ENCODE assay signal across 28 cellular contexts in genomic region chr19:30788105-30788765, GRCh38.
"Had no signal": no experiment of that assay in that cellular context is flagged by ENCODE, and none has a peak within 500 bp of the region (broad histone marks: within the 10 kb centered on the region; RNA-seq: fewer than 3 reads in every experiment).

No MANE protein-coding gene starts in this region.

- H3K4me1 Mint-ChIP-seq: activated CD4-positive, alpha-beta T cell treated with anti-CD3 and anti-CD28 coated beads for 36 hours; memory B cell; naive thymus-derived CD8-positive, alpha-beta T cell; neural crest cell had no signal

- H3K27me3 Mint-ChIP-seq: memory B cell had no signal

- H3K27ac ChIP-seq: gastroesophageal sphincter, hepatocyte, skin epidermis, testis, transverse colon had no signal

- H3K4me2 ChIP-seq: hepatocyte had no signal

- H3K36me3 ChIP-seq: gastroesophageal sphincter, transverse colon, uterus had no signal

- H3K4me3 Mint-ChIP-seq: activated CD4-positive, alpha-beta T cell treated with anti-CD3 and anti-CD28 coated beads for 36 hours; activated naive CD8-positive, alpha-beta T cell; memory B cell; naive thymus-derived CD8-positive, alpha-beta T cell; neural crest cell; T-helper 2 cell treated with Interferon-gamma antibody and Interleukin-4, amounts not matched to agents 5 μg/mL and 100 μg/mL, for 36 hours had no signal

- FAIRE-seq: colon, kidney had no signal

- H3K4me1 ChIP-seq: gastroesophageal sphincter, testis, transverse colon, uterus had no signal

- H3K79me2 ChIP-seq: hepatocyte had no signal

- H2AFZ ChIP-seq: hepatocyte had no signal

- H3K27me3 ChIP-seq: gastroesophageal sphincter, hepatocyte, testis, transverse colon, uterus had no signal

- H3K4me3 ChIP-seq: gastroesophageal sphincter, hepatocyte, skin epidermis, testis, transverse colon, uterus had no signal

- H3K9me3 Mint-ChIP-seq: naive thymus-derived CD8-positive, alpha-beta T cell; T-helper 2 cell treated with Interferon-gamma antibody and Interleukin-4, amounts not matched to agents 5 μg/mL and 100 μg/mL, for 36 hours had no signal

- H3K27ac Mint-ChIP-seq: activated CD4-positive, alpha-beta T cell treated with anti-CD3 and anti-CD28 coated beads for 36 hours; activated naive CD8-positive, alpha-beta T cell; memory B cell; T-helper 2 cell treated with Interferon-gamma antibody and Interleukin-4, amounts not matched to agents 5 μg/mL and 100 μg/mL, for 36 hours had no signal

- ATAC-seq: activated CD4-positive, alpha-beta T cell treated with anti-CD3 and anti-CD28 coated beads for 36 hours; gastroesophageal sphincter; left colon; naive thymus-derived CD8-positive, alpha-beta T cell; sciatic nerve; stimulated activated naive CD8-positive, alpha-beta T cell treated with anti-CD3 and anti-CD28 coated beads, Interleukin-15, Interleukin-2, amounts not matched to agents 100 U/mL and 50 U/mL, for 24 hours had no signal

- H3K36me3 Mint-ChIP-seq: activated naive CD8-positive, alpha-beta T cell; memory B cell; naive thymus-derived CD8-positive, alpha-beta T cell had no signal

- H3K9me3 ChIP-seq: gastroesophageal sphincter, testis, transverse colon, uterus had no signal

- DNase-seq: activated CD4-positive, alpha-beta T cell treated with anti-CD3 and anti-CD28 coated beads for 36 hours; activated CD4-positive, alpha-beta T cell treated with anti-CD3 and anti-CD28 coated beads, Interleukin-2, amount 50 U/mL, for 4 hours; activated CD4-positive, CD25-positive, alpha-beta regulatory T cell; activated naive CD4-positive, alpha-beta T cell treated with Interleukin-2 at 50 U/mL for 16 hours; activated T-cell treated with anti-CD3 and anti-CD28 coated beads, Interleukin-2, amount 50 U/mL, for 48 hours; anterior cingulate cortex; effector memory CD4-positive, alpha-beta T cell; erythroblast; kidney; left colon; naive thymus-derived CD8-positive, alpha-beta T cell; posterior cingulate gyrus; stimulated activated CD4-positive, alpha-beta T cell treated with anti-CD3 and anti-CD28 coated beads, Interleukin-12 subunit alpha, Interleukin-12 subunit beta, amount 100 ng/mL, for 4 hours; stimulated activated CD4-positive, alpha-beta T cell treated with anti-CD3 and anti-CD28 coated beads, Interleukin-4, amount 100 ng/mL, for 1 hour; stimulated activated naive CD8-positive, alpha-beta T cell treated with anti-CD3 and anti-CD28 coated beads, Interleukin-15, Interleukin-2, amounts not matched to agents 100 U/mL and 50 U/mL, for 24 hours; T-helper 1 cell; testis; transverse colon; uterus had no signal
